Comparison of ENCODE assay signal across 9 cellular contexts in genomic region chr11:129364143-129364654, GRCh38. TPM values are rescaled to one million over a fixed set of nuclear protein-coding genes. Genes with fewer than 3 reads are reported as not detected.
A peak's percentile ranks its signal among the peaks of the same experiment; 100 is the strongest.
DNase-seq lines count a peak whose midpoint lies in the region; ATAC-seq lines count a peak whose summit lies in the region.
"Had no signal": no experiment of that assay in that cellular context is flagged by ENCODE, and none has a peak within 500 bp of the region (broad histone marks: within the 10 kb centered on the region; RNA-seq: fewer than 3 reads in every experiment).

No MANE protein-coding gene starts in this region.

- H3K36me3 Mint-ChIP-seq in activated CD4-positive, alpha-beta memory T cell treated with anti-CD3 and anti-CD28 coated beads, Interleukin-2, amount 10 ng/mL, durations not matched to agents 7 days and 5 days (ENCODE audit: low read depth): no peaks in the 10 kb centered on the region
- no peaks in the 10 kb centered on the region for H3K36me3 Mint-ChIP-seq in effector memory CD8-positive, alpha-beta T cell (ENCODE audit: insufficient read depth)

- ATAC-seq in GM19452 (IDR thresholded peaks at IDR 0.05; ENCODE audit: unreplicated experiment) (peak; percentile 100), HG03520 (IDR thresholded peaks at IDR 0.05; ENCODE audit: unreplicated experiment) (peak; percentile 99)
- ATAC-seq in effector memory CD8-positive, alpha-beta T cell (replicated peaks): peak; percentile 99

- CTCF ChIA-PET in activated CD4-positive, alpha-beta memory T cell treated with anti-CD3 and anti-CD28 coated beads, Interleukin-2, amount 10 ng/mL, durations not matched to agents 7 days and 5 days (lab: Charles Lee): interaction anchor here (0.7 to 1.8 kb wide), 5 partner anchors 8 to 386 kb away, joined by 3 to 8 read pairs (median 5); partner anchors contain the start of gene BARX2

- no peak overlapping the region for H3K4me3 Mint-ChIP-seq in activated CD4-positive, alpha-beta memory T cell treated with anti-CD3 and anti-CD28 coated beads, Interleukin-2, amount 10 ng/mL, durations not matched to agents 7 days and 5 days
- H3K4me3 Mint-ChIP-seq in effector memory CD8-positive, alpha-beta T cell: no peak overlapping the region
- H3K4me3 Mint-ChIP-seq: dendritic cell treated with granulocyte-macrophage colony-stimulating factor and Interleukin-4, amounts not matched to agents 40 ng/mL and 50 ng/mL, for 4 days had no signal

- DNase-seq in COLO829 (ENCODE audit: low spot score) (peak; percentile 48), NCI-H748 treated with DMSO at 0.1 percent for 48 hours (lab: John Stamatoyannopoulos, UW) (peak; percentile 60), middle frontal gyrus (ENCODE audit: extremely low spot score, low spot score) (peak; percentile 38)
- peak; percentile 82 for DNase-seq in activated CD4-positive, alpha-beta memory T cell treated with anti-CD3 and anti-CD28 coated beads, Interleukin-2, amount 10 ng/mL, durations not matched to agents 7 days and 5 days
- DNase-seq in effector memory CD8-positive, alpha-beta T cell: peak; percentile 6 to 53 (median 48)
- peak; percentile 62 for DNase-seq in stimulated activated CD8-positive, alpha-beta memory T cell treated with anti-CD3 and anti-CD28 coated beads, Interleukin-4, amount 100 ng/mL, for 24 hours (ENCODE audit: low read depth)

- H3K27me3 Mint-ChIP-seq in activated CD4-positive, alpha-beta memory T cell treated with anti-CD3 and anti-CD28 coated beads, Interleukin-2, amount 10 ng/mL, durations not matched to agents 7 days and 5 days: peaks cover 45% of the 10 kb centered on the region
- peaks cover 23 to 54% of the 10 kb centered on the region in 2 donors for H3K27me3 Mint-ChIP-seq in effector memory CD8-positive, alpha-beta T cell

- H3K9me3 Mint-ChIP-seq in activated CD4-positive, alpha-beta memory T cell treated with anti-CD3 and anti-CD28 coated beads, Interleukin-2, amount 10 ng/mL, durations not matched to agents 7 days and 5 days: no peaks in the 10 kb centered on the region
- H3K9me3 Mint-ChIP-seq in effector memory CD8-positive, alpha-beta T cell: no peaks in the 10 kb centered on the region

- POLR2A ChIA-PET in activated CD4-positive, alpha-beta memory T cell treated with anti-CD3 and anti-CD28 coated beads, Interleukin-2, amount 10 ng/mL, durations not matched to agents 7 days and 5 days (lab: Charles Lee): no interaction called here

- no peaks in the 10 kb centered on the region for H3K4me1 Mint-ChIP-seq in activated CD4-positive, alpha-beta memory T cell treated with anti-CD3 and anti-CD28 coated beads, Interleukin-2, amount 10 ng/mL, durations not matched to agents 7 days and 5 days
- no peaks in the 10 kb centered on the region for H3K4me1 Mint-ChIP-seq in effector memory CD8-positive, alpha-beta T cell (ENCODE audit: low read depth in 2 of 2)

- H3K27ac Mint-ChIP-seq in activated CD4-positive, alpha-beta memory T cell treated with anti-CD3 and anti-CD28 coated beads, Interleukin-2, amount 10 ng/mL, durations not matched to agents 7 days and 5 days: no peak overlapping the region
- no peak overlapping the region for H3K27ac Mint-ChIP-seq in effector memory CD8-positive, alpha-beta T cell
- H3K27ac Mint-ChIP-seq: dendritic cell treated with granulocyte-macrophage colony-stimulating factor and Interleukin-4, amounts not matched to agents 40 ng/mL and 50 ng/mL, for 4 days had no signal

RNA-seq across cellular contexts. Expression of gene BARX2, which starts 11.4 kb away (rescaled TPM):
- not detected for total RNA-seq in activated CD4-positive, alpha-beta memory T cell treated with anti-CD3 and anti-CD28 coated beads, Interleukin-2, amount 10 ng/mL, durations not matched to agents 7 days and 5 days

Comparison
In these comparisons a context has a peak if more than half of its experiments do, and no peak if none do; other contexts are left out.
1. Peak in every context shown above with its lines: DNase-seq and ATAC-seq.